9 cellular contexts compared by ENCODE assay signal in the genomic region with DNA sequence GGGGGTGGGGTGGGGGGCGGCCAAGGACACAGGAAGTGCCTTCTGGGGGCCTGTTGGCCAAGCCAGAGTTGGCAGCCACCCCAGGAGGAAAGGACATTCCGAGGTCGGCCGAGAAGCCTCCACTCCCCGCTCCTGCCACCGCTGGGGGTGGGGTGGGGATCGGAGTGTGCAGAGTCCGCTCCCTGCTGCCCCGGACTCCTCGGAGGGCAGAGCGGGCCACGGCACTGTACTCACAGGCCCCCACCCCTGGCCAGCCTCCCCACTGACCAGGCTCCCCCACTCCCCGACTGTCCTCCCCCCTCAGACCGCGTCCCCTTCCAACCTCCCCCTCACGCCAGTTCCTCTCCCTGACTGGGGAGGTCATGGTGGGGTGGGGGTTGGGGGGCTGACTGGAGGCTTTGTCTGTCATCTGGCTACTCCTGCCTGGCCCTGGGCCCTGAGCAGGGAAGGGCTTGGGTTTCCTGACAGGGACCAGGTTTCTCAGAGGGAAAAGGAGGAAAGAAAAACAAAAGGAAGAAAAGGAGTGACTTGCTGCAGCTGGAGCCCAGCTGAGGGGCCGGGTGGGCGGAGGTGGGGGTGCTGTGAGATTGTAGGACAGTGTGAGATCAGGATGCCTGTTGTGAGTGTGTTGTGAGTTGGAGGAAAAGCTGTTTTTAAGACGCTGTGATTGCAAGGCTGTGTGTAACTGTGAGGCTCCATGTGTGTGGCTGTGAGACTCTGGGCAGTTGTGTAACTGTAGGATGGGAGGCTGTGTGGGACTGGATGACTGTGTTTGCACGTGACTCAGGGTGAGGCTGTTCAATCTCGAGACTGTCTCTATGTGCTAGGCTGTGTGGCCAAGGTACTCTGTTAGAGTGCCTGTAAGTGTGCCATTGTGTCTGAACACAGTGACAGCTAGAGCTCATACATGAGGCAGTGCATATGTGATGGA. TPM values are rescaled to one million over a fixed set of nuclear protein-coding genes. Genes with fewer than 3 reads are reported as not detected.
DNase-seq lines count a peak whose midpoint lies in the region; ATAC-seq and FAIRE-seq lines count a peak whose summit lies in the region.
"Had no signal": no experiment of that assay in that cellular context is flagged by ENCODE, and none has a peak within 500 bp of the region (broad histone marks: within the 10 kb centered on the region; RNA-seq: fewer than 3 reads in every experiment).

No MANE protein-coding gene starts in this region.

- H3K36me3 ChIP-seq in thymus (ENCODE audit: control insufficient read depth, insufficient read depth) = no peaks in the 10 kb centered on the region

- no peak overlapping the region for H3K4me3 ChIP-seq in thymus (ENCODE audit: low read length)

- FAIRE-seq in RCC 7860 (lab: Jason Lieb, UNC) (no peak), GM19239 (lab: Jason Lieb, UNC) (no peak)

- DNase-seq in LHCN-M2 (ENCODE audit: low read depth) (peak; percentile 63), cerebellar cortex (ENCODE audit: low spot score) (peak; percentile 28), left kidney (ENCODE audit: low read depth, low spot score) (peak; percentile 97), RCC 7860 (ENCODE audit: low spot score) (no peak), GM19239 (ENCODE audit: insufficient read length, low spot score) (no peak)
- no peak for DNase-seq in effector CD4-positive, alpha-beta T cell
- DNase-seq: activated B cell treated with CpG ODN at 0.5 μM for 24 hours had no signal

- H3K4me1 ChIP-seq in thymus (ENCODE audit: control insufficient read depth, insufficient read depth, low read length) = no peaks in the 10 kb centered on the region

- no peak for ATAC-seq in HG03108 (IDR thresholded peaks at IDR 0.05; ENCODE audit: unreplicated experiment)

- H3K27ac ChIP-seq in thymus (ENCODE audit: low read depth) = peak overlapping the region; percentile 39

- no peaks in the 10 kb centered on the region for H3K9me3 ChIP-seq in thymus (ENCODE audit: control insufficient read depth)

- no peaks in the 10 kb centered on the region for H3K27me3 ChIP-seq in thymus (ENCODE audit: control insufficient read depth, insufficient read depth)

- WGBS in thymus = 39% methylated on average over 21 of the region's 21 CpGs

RNA-seq across cellular contexts. Expression of a gene that starts 29.6 kb away (rescaled TPM):
- not detected in 2 replicates for total RNA-seq in LHCN-M2 (2014; rRNA removed)
- polyA plus RNA-seq in LHCN-M2 (2012) = not detected
- polyA plus RNA-seq in thymus = 2.2 TPM
- total RNA-seq: activated B cell treated with CpG ODN at 0.5 μM for 24 hours had no signal

RNA-seq across cellular contexts. Expression of a gene that starts 37.1 kb away (rescaled TPM):
- 0.29 TPM in 1 of 2 replicates, not detected in the other for total RNA-seq in LHCN-M2 (2014; rRNA removed)
- 0.62 TPM for polyA plus RNA-seq in LHCN-M2 (2012)
- polyA plus RNA-seq in thymus = 3.7 TPM
- total RNA-seq: activated B cell treated with CpG ODN at 0.5 μM for 24 hours had no signal

RNA-seq across cellular contexts. Expression of a gene that starts 52.0 kb away (rescaled TPM):
- total RNA-seq in LHCN-M2 (2014; rRNA removed) = 31.7 and 34.0 TPM in 2 replicates
- 35.8 TPM for polyA plus RNA-seq in LHCN-M2 (2012)
- polyA plus RNA-seq in thymus = 40.8 TPM

Comparison
In these comparisons a context has a peak if more than half of its experiments do, and no peak if none do; other contexts are left out.
1. DNase-seq: peak in LHCN-M2 (single experiment), cerebellar cortex (single experiment) and left kidney (single experiment); none in effector CD4-positive, alpha-beta T cell (single experiment), RCC 7860 (single experiment) and GM19239 (single experiment).